In genomic region chr20:63624486-63624885, GRCh38 we compare ENCODE assay signal across 13 cellular contexts. TPM values are rescaled to one million over a fixed set of nuclear protein-coding genes. Genes with fewer than 3 reads are reported as not detected.
DNase-seq lines count a peak whose midpoint lies in the region; ATAC-seq and TF ChIP-seq lines count a peak whose summit lies in the region.
"Had no signal": no experiment of that assay in that cellular context is flagged by ENCODE, and none has a peak within 500 bp of the region (broad histone marks: within the 10 kb centered on the region; RNA-seq: fewer than 3 reads in every experiment).

No MANE protein-coding gene starts in this region.

- BruUV-seq in A673 (replicated peaks; lab: Mats Ljungman, UMichigan) = no TSS peak

- POLR2A ChIA-PET in A673 (lab: Charles Lee; ENCODE audit: low non-redundant PET) = no interaction called here
- POLR2A ChIA-PET in CD8-positive, alpha-beta T cell (lab: Charles Lee) = interaction anchor here (1.2 to 2.9 kb wide), 3 partner anchors 11 to 34 kb away, joined by 5 to 14 read pairs (median 8); partner anchors contain the start of gene RTEL1

- peak overlapping the region; percentile 50 for H3K27ac ChIP-seq in A673 (ENCODE audit: low read depth, low read length, poor library complexity, severe bottlenecking)
- H3K27ac ChIP-seq in CD8-positive, alpha-beta T cell (ENCODE audit: low read depth, low read length) = no peak overlapping the region
- no peak overlapping the region for H3K27ac ChIP-seq in colonic mucosa

- H3K36me3 ChIP-seq in A673 (ENCODE audit: insufficient read depth, low read length, poor library complexity, severe bottlenecking) (no peaks in the 10 kb centered on the region), colonic mucosa (no peaks in the 10 kb centered on the region)
- no peaks in the 10 kb centered on the region for H3K36me3 ChIP-seq in CD8-positive, alpha-beta T cell (ENCODE audit: insufficient read depth, low read length)

- peak overlapping the region; percentile 56 for H3K27ac Mint-ChIP-seq in CD8-positive, alpha-beta T cell
- H3K27ac Mint-ChIP-seq: T-helper 1 cell treated with Interleukin-12 subunit alpha and Interleukin-12 subunit beta and Interleukin-4 antibody, amounts not matched to agents 30 μg/mL and 1 μg/mL, for 36 hours had no signal

- H3K4me3 Mint-ChIP-seq in CD8-positive, alpha-beta T cell = no peak overlapping the region
- H3K4me3 Mint-ChIP-seq: T-helper 1 cell treated with Interleukin-12 subunit alpha and Interleukin-12 subunit beta and Interleukin-4 antibody, amounts not matched to agents 30 μg/mL and 1 μg/mL, for 36 hours had no signal

- DNase-seq in A673 (ENCODE audit: low spot score) = peak; percentile 89
- DNase-seq in CD8-positive, alpha-beta T cell = peak in 1 of 7 experiments; percentile 27
- peak; percentile 37 for DNase-seq in NOMO-1 treated with DMSO at 0.1 percent for 48 hours (lab: John Stamatoyannopoulos, UW; ENCODE audit: unreplicated experiment)
- peak; percentile 41 for DNase-seq in fibroblast of gingiva (ENCODE audit: low read depth)
- no peak for DNase-seq in colonic mucosa
- DNase-seq in NCI-H2196 treated with DMSO at 0.1 percent for 48 hours (lab: John Stamatoyannopoulos, UW; ENCODE audit: unreplicated experiment) = no peak
- DNase-seq: left colon, NCI-H446 treated with DMSO at 0.1 percent for 48 hours had no signal

- H3K9me3 ChIP-seq in A673 (ENCODE audit: low read depth, low read length, poor library complexity, severe bottlenecking) = no peaks in the 10 kb centered on the region
- no peaks in the 10 kb centered on the region for H3K9me3 ChIP-seq in CD8-positive, alpha-beta T cell (ENCODE audit: low read length)
- no peaks in the 10 kb centered on the region for H3K9me3 ChIP-seq in colonic mucosa
- H3K9me3 ChIP-seq: esophagus muscularis mucosa had no signal

- no peak for TF ChIP-seq CTCF in A673 (conservative IDR thresholded peaks at IDR 0.05; ENCODE audit: low read depth, low read length)
- no peak for TF ChIP-seq CTCF in CD8-positive, alpha-beta T cell (IDR thresholded peaks at IDR 0.05)
- TF ChIP-seq CTCF in colonic mucosa (IDR thresholded peaks at IDR 0.05) = no peak

- no peak overlapping the region for H3K4me3 ChIP-seq in A673 (ENCODE audit: low read depth, low read length, poor library complexity, severe bottlenecking)
- H3K4me3 ChIP-seq in CD8-positive, alpha-beta T cell (ENCODE audit: low read depth, low read length) = no peak overlapping the region
- H3K4me3 ChIP-seq in colonic mucosa = no peak overlapping the region
- H3K4me3 ChIP-seq: esophagus muscularis mucosa had no signal

- CTCF ChIA-PET in A673 (lab: Charles Lee) = interaction anchor here (0.5 to 1.0 kb wide), 3 partner anchors 17 to 128 kb away, joined by 4 to 7 read pairs (median 4); partner anchors contain the start of gene RTEL1
- CTCF ChIA-PET in CD8-positive, alpha-beta T cell (lab: Charles Lee) = interaction anchor here (1.2 to 1.8 kb wide), 4 partner anchors 14 to 87 kb away, joined by 3 to 6 read pairs (median 4); partner anchors contain the start of genes PTK6 and STMN3

- no peak overlapping the region for H3K9ac ChIP-seq in colonic mucosa (ENCODE audit: low read depth in 2 of 2, low read length in 2 of 2)

- intact Hi-C loops in A673 (cut with micrococcal nuclease; ENCODE audit: unreplicated experiment) (no loop called here), colonic mucosa (cut with DNase I) (no loop called here)
- intact Hi-C loops in CD8-positive, alpha-beta T cell (cut with DNase I, micrococcal nuclease) = loop anchor here in 1 of 2 experiments (10.0 kb wide), 2 partner anchors 270 to 830 kb away; partner anchors contain the start of genes DNAJC5 and MRGBP

- H3K4me1 Mint-ChIP-seq in CD8-positive, alpha-beta T cell (ENCODE audit: low read depth) = peaks cover 38% of the 10 kb centered on the region

- no peaks in the 10 kb centered on the region for H3K9me3 Mint-ChIP-seq in CD8-positive, alpha-beta T cell
- H3K9me3 Mint-ChIP-seq: T-helper 1 cell treated with Interleukin-12 subunit alpha and Interleukin-12 subunit beta and Interleukin-4 antibody, amounts not matched to agents 30 μg/mL and 1 μg/mL, for 36 hours had no signal

- H3K4me1 ChIP-seq in A673 (ENCODE audit: insufficient read depth, low read length, poor library complexity, severe bottlenecking) (peaks cover 8% of the 10 kb centered on the region), colonic mucosa (no peaks in the 10 kb centered on the region)
- peaks cover 21% of the 10 kb centered on the region for H3K4me1 ChIP-seq in CD8-positive, alpha-beta T cell (ENCODE audit: insufficient read depth, low read length)

- H3K27me3 ChIP-seq in A673 (replicated peaks; ENCODE audit: insufficient read depth, low read depth, low read length, poor library complexity) (no peaks in the 10 kb centered on the region), colonic mucosa (no peaks in the 10 kb centered on the region)
- no peaks in the 10 kb centered on the region for H3K27me3 ChIP-seq in CD8-positive, alpha-beta T cell (ENCODE audit: insufficient read depth, low read length)
- H3K27me3 ChIP-seq: esophagus muscularis mucosa had no signal

- H3K27me3 Mint-ChIP-seq in CD8-positive, alpha-beta T cell (ENCODE audit: low read depth) = no peaks in the 10 kb centered on the region

- ATAC-seq in CD8-positive, alpha-beta T cell = no peak
- ATAC-seq in HG02870 (IDR thresholded peaks at IDR 0.05; ENCODE audit: unreplicated experiment) (no peak), GM18861 (IDR thresholded peaks at IDR 0.05; ENCODE audit: unreplicated experiment) (no peak)
- ATAC-seq: left colon had no signal

- H3K36me3 Mint-ChIP-seq in CD8-positive, alpha-beta T cell = peaks cover 26% of the 10 kb centered on the region

RNA-seq across cellular contexts. Expression of gene GMEB2, which starts 2.4 kb away (rescaled TPM):
- total RNA-seq in A673 (2021) (12.8 and 14.2 TPM in 2 replicates), colonic mucosa (10 to 100 TPM; 11.5 to 14.8 TPM)
- 10 to 100 TPM; 31.4 to 33.8 TPM for total RNA-seq in CD8-positive, alpha-beta T cell

RNA-seq across cellular contexts. Expression of gene STMN3, which starts 28.7 kb away (rescaled TPM):
- 115 and 128 TPM in 2 replicates for total RNA-seq in A673 (2021)
- total RNA-seq in CD8-positive, alpha-beta T cell = 10 to 100 TPM; 64.2 to 65.9 TPM
- 1 to 10 TPM; 2.5 to 5.3 TPM for total RNA-seq in colonic mucosa
- total RNA-seq: bronchial epithelial cell had no signal

RNA-seq across cellular contexts. Expression of gene RTEL1, which starts 33.6 kb away (rescaled TPM):
- total RNA-seq in A673 (2021) (45.6 and 47.8 TPM in 2 replicates), colonic mucosa (10 to 100 TPM; 25.7 to 34.9 TPM)
- 10 to 100 TPM; 21.4 to 24.9 TPM for total RNA-seq in CD8-positive, alpha-beta T cell

RNA-seq across cellular contexts. Expression of gene HELZ2, which starts 50.4 kb away (rescaled TPM):
- total RNA-seq in A673 (2021) (21.0 and 27.2 TPM in 2 replicates), colonic mucosa (10 to 100 TPM; 36.3 to 38.0 TPM)
- 10 to 100 TPM; 43.3 to 48.0 TPM for total RNA-seq in CD8-positive, alpha-beta T cell

Comparison
In these comparisons a context has a peak if more than half of its experiments do, and no peak if none do; other contexts are left out.
1. DNase-seq: peak in A673 (single experiment), NOMO-1 treated with DMSO at 0.1 percent for 48 hours (single experiment) and fibroblast of gingiva (single experiment); none in colonic mucosa (single experiment) and NCI-H2196 treated with DMSO at 0.1 percent for 48 hours (single experiment).
2. RNA of gene STMN3, which starts 28.7 kb away (total RNA-seq): 115 to 128 TPM in A673 and 64.2 to 65.9 TPM in CD8-positive, alpha-beta T cell; 2.5 to 5.3 TPM in colonic mucosa; every median in the first group is over 10 times any median in the second.